Comparison of ENCODE assay signal across 10 cellular contexts in the genomic region with DNA sequence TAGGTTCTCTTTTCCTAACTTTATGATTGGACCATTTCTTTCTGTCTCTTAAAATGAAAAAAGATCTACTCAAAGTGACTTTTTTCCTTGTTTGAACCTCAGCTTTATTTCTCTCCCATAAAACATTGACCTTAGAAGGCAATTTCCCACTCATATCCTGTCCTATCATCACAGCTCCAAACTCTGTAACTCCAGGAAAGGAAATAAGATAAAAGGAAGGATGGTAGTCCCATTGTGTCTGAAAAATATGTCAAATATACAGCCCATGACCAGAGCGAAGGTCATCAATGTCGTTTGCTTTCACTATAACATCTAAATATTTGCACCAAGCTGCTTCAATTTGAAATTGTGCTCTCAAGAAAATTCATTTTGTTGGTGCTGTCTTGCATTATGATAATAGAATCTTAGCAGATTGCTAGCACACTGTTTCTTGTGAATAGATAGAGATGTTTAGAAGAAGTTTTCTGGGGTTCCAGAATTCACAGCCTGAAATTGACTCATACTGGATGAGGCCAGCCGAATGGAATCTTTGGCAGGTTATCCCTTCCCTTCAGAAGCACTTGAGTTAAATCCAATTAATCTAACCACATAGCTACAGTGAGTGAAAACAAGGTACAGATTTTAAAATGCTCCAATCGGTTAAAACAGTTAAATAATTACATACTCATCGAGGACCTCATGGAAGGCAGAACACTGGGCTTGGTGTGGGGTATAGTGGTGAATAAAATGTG.
DNase-seq lines count a peak whose midpoint lies in the region; ATAC-seq, FAIRE-seq and TF ChIP-seq lines count a peak whose summit lies in the region.
"Had no signal": no experiment of that assay in that cellular context is flagged by ENCODE, and none has a peak within 500 bp of the region (broad histone marks: within the 10 kb centered on the region; RNA-seq: fewer than 3 reads in every experiment).

No MANE protein-coding gene starts in this region.

- TF ChIP-seq CTCF in IMR-90 (conservative IDR thresholded peaks at IDR 0.05; ENCODE audit: low read depth, low read length) (no peak), coronary artery (IDR thresholded peaks at IDR 0.05) (no peak), HepG2 (CRISPR knock-in tag; IDR thresholded peaks at IDR 0.05) (no peak), type B pancreatic cell (conservative IDR thresholded peaks at IDR 0.05) (no peak), Peyer's patch (IDR thresholded peaks at IDR 0.05) (no peak), GM10266 (IDR thresholded peaks at IDR 0.05; ENCODE audit: control insufficient read depth, insufficient read depth, low read depth, missing control alignments) (no peak)

- peaks cover 50 to 77% of the 10 kb centered on the region in 2 experiments for H3K79me1 ChIP-seq in IMR-90 (ENCODE audit: low read depth in 1 of 2, low read length in 2 of 2)
- H3K79me1 ChIP-seq in neuronal stem cell (ENCODE audit: low read depth, low read length), result no peaks in the 10 kb centered on the region

- H3K4me1 ChIP-seq in IMR-90 (ENCODE audit: control insufficient read depth, insufficient read depth, low read length) (peaks cover 44% of the 10 kb centered on the region), HepG2 (ENCODE audit: insufficient read depth, low read length) (peaks cover 73% of the 10 kb centered on the region), Peyer's patch (no peaks in the 10 kb centered on the region), neuronal stem cell (ENCODE audit: control insufficient read depth in 2 of 2, insufficient read depth in 1 of 2, low read depth in 1 of 2, low read length in 2 of 2) (peaks cover 3 to 6% of the 10 kb centered on the region in 2 donors)

- dilution Hi-C loops in IMR-90 (cut with HindIII; ENCODE audit: low sequenced_read_pairs, unreplicated experiment), result no loop called here

- H3K27me3 ChIP-seq in IMR-90 (ENCODE audit: control insufficient read depth, insufficient read depth, low read length) (no peaks in the 10 kb centered on the region), HepG2 (ENCODE audit: control insufficient read depth in 1 of 2, insufficient read depth in 2 of 2, low read length in 2 of 2) (no peaks in the 10 kb centered on the region), Peyer's patch (no peaks in the 10 kb centered on the region), neuronal stem cell (ENCODE audit: control insufficient read depth in 3 of 3, insufficient read depth in 3 of 3, low read depth in 1 of 3, low read length in 3 of 3) (no peaks in the 10 kb centered on the region)

- WGBS in IMR-90 (ENCODE audit: extremely low coverage in 2 of 2, insufficient read length in 1 of 2), 2 experiments, result no CpG with 5 or more reads among the region's 5 CpGs
- 90% methylated on average over 5 of the region's 5 CpGs for WGBS in HepG2 (ENCODE audit: low lambda C conversion rate)
- no CpG with 5 or more reads among the region's 5 CpGs for WGBS in neuronal stem cell (ENCODE audit: extremely low coverage in 2 of 2, insufficient read length in 2 of 2, insufficient replicate concordance in 1 of 2), 2 donors

- H3K14ac ChIP-seq in IMR-90 (replicated peaks; ENCODE audit: low read depth, low read length) (no peak overlapping the region; the same call in 1 of the 2 replicates), neuronal stem cell (ENCODE audit: low read length) (no peak overlapping the region)

- peak overlapping the region; percentile 16 for H3K27ac Mint-ChIP-seq in type B pancreatic cell

- no peak overlapping the region for H4K5ac ChIP-seq in IMR-90 (ENCODE audit: low read depth, low read length)

- H4K20me1 ChIP-seq in IMR-90 (ENCODE audit: insufficient read depth, low read length) (peaks cover 28% of the 10 kb centered on the region; the same call in 1 of the 2 replicates), HepG2 (ENCODE audit: insufficient read depth, low read length) (peaks cover 8% of the 10 kb centered on the region; the same call in 1 of the 2 replicates)

- peak overlapping the region; percentile 38; the same call in 1 of the 2 replicates for H2BK20ac ChIP-seq in IMR-90 (ENCODE audit: low read depth, low read length)

- FAIRE-seq in HepG2 (lab: Jason Lieb, UNC), result no peak

- H3K4me3 Mint-ChIP-seq in type B pancreatic cell, result no peak overlapping the region

- H3K56ac ChIP-seq in IMR-90 (ENCODE audit: extremely low read depth, insufficient read depth, low read length), result peak overlapping the region; percentile 33

- H3K4me2 ChIP-seq in IMR-90 (ENCODE audit: low read depth, low read length) (peak overlapping the region; percentile 59; the same call in 1 of the 2 replicates), HepG2 (ENCODE audit: low read depth, low read length) (no peak overlapping the region), neuronal stem cell (ENCODE audit: insufficient read depth, low read length, poor library complexity, severe bottlenecking) (no peak overlapping the region)

- H3K9me1 ChIP-seq in IMR-90 (ENCODE audit: insufficient read depth, low read length), result peaks cover 35% of the 10 kb centered on the region

- no peaks in the 10 kb centered on the region for H3K27me3 Mint-ChIP-seq in type B pancreatic cell

- H3K36me3 Mint-ChIP-seq in type B pancreatic cell, result peaks cover 9% of the 10 kb centered on the region

- H3K9me3 ChIP-seq in IMR-90 (ENCODE audit: control insufficient read depth, insufficient read depth, low read length) (no peaks in the 10 kb centered on the region), HepG2 (ENCODE audit: low read length) (no peaks in the 10 kb centered on the region), Peyer's patch (no peaks in the 10 kb centered on the region), neuronal stem cell (replicated peaks in 1 of 2; ENCODE audit: control insufficient read depth in 2 of 2, insufficient read depth in 1 of 2, low read depth in 1 of 2, low read length in 2 of 2) (peaks cover 0 to 3% of the 10 kb centered on the region in 2 donors)

- H2BK120ac ChIP-seq in IMR-90 (ENCODE audit: low read depth, low read length) (peak overlapping the region; percentile 89), neuronal stem cell (ENCODE audit: low read depth, low read length) (no peak overlapping the region)

- peak; percentile 89 for DNase-seq in IMR-90
- no peak for DNase-seq in coronary artery (ENCODE audit: low spot score)
- DNase-seq in HepG2 (ENCODE audit: low spot score), result peak; percentile 37
- no peak for DNase-seq in type B pancreatic cell (ENCODE audit: extremely low spot score, unreplicated experiment)
- DNase-seq in Peyer's patch, result no peak
- no peak for DNase-seq in neuronal stem cell (ENCODE audit: low spot score)
- DNase-seq in GM10266 (ENCODE audit: extremely low spot score), result no peak
- DNase-seq: activated T-cell treated with anti-CD3 and anti-CD28 coated beads, Interleukin-2, amount 50 U/mL, for 48 hours; NCI-H1417 had no signal

- H2BK15ac ChIP-seq in IMR-90 (ENCODE audit: low read depth, low read length) (peak overlapping the region; percentile 78; the same call in 1 of the 3 replicates), neuronal stem cell (ENCODE audit: low read length) (no peak overlapping the region)

- H2BK12ac ChIP-seq in neuronal stem cell (ENCODE audit: low read length), result no peak overlapping the region

- POLR2A ChIA-PET in IMR-90 (lab: Charles Lee; ENCODE audit: unreplicated experiment) (no interaction called here), HepG2 (lab: Yijun Ruan, JAX) (interaction anchor here (1.0 kb wide), 1 partner anchor 95 kb away, joined by 3 read pairs; a partner anchor contains a TSS)

- H4K91ac ChIP-seq in IMR-90 (ENCODE audit: insufficient read depth, low read depth, low read length) (0 out of 2 replicates have a peak overlapping the region, but pooled peaks have one; percentile 43), neuronal stem cell (ENCODE audit: low read depth, low read length, poor library complexity) (no peak overlapping the region)

- H2AFZ ChIP-seq in IMR-90 (replicated peaks; ENCODE audit: low read length, poor library complexity), result no peak overlapping the region
- H2AFZ ChIP-seq in HepG2 (ENCODE audit: low read length), result no peak overlapping the region
- H2AFZ ChIP-seq in neuronal stem cell (ENCODE audit: low read length), result no peak overlapping the region

- no peak overlapping the region for H2AK9ac ChIP-seq in IMR-90 (replicated peaks; ENCODE audit: low read depth, low read length, poor library complexity)

- H3K18ac ChIP-seq in IMR-90 (ENCODE audit: low read depth, low read length), result peak overlapping the region; percentile 98; the same call in 1 of the 2 replicates
- no peak overlapping the region for H3K18ac ChIP-seq in neuronal stem cell (ENCODE audit: low read length)

- TF ChIP-seq EP300 in HepG2 (IDR thresholded peaks at IDR 0.05; ENCODE audit: low read depth in 2 of 2, low read length in 2 of 2) (no peak), HepG2 (CRISPR knock-in tag; IDR thresholded peaks at IDR 0.05; ENCODE audit: borderline replicate concordance) (no peak)

- H3K4me1 Mint-ChIP-seq in type B pancreatic cell (ENCODE audit: unreplicated experiment), result peaks cover 6% of the 10 kb centered on the region

- no peak overlapping the region; the same call in 1 of the 2 replicates for H3K27ac ChIP-seq in IMR-90 (ENCODE audit: insufficient read depth, low read length)
- peak overlapping the region; percentile 79 to 90 for H3K27ac ChIP-seq in coronary artery
- no peak overlapping the region for H3K27ac ChIP-seq in HepG2 (ENCODE audit: extremely low read length, insufficient read depth, low read length)
- peak overlapping the region in 2 of 4 donors; percentile 14 to 39 for H3K27ac ChIP-seq in Peyer's patch
- no peak overlapping the region for H3K27ac ChIP-seq in neuronal stem cell (replicated peaks; ENCODE audit: low read length)

- peak overlapping the region; percentile 30 to 83; a peak in 3 of 4 replicates for H4K8ac ChIP-seq in IMR-90 (ENCODE audit: low read depth in 2 of 2, low read length in 2 of 2)
- H4K8ac ChIP-seq in neuronal stem cell (ENCODE audit: low read depth, low read length), result no peak overlapping the region

- H3K36me3 ChIP-seq in IMR-90 (ENCODE audit: control insufficient read depth, insufficient read depth, low read length), result peaks cover 34% of the 10 kb centered on the region
- peaks cover 24 to 70% of the 10 kb centered on the region in 2 experiments for H3K36me3 ChIP-seq in HepG2 (replicated peaks in 1 of 2; ENCODE audit: control insufficient read depth in 1 of 2, insufficient read depth in 2 of 2, low read length in 2 of 2)
- peaks cover 0 to 13% (median 0%) of the 10 kb centered on the region in 3 donors for H3K36me3 ChIP-seq in Peyer's patch
- peaks cover 5 to 10% of the 10 kb centered on the region in 2 donors for H3K36me3 ChIP-seq in neuronal stem cell (replicated peaks in 1 of 2; ENCODE audit: control insufficient read depth in 2 of 2, insufficient read depth in 2 of 2, low read length in 2 of 2)

- peak overlapping the region; percentile 95 for H2BK5ac ChIP-seq in IMR-90 (ENCODE audit: low read depth, low read length, poor library complexity, severe bottlenecking)
- H2BK5ac ChIP-seq in neuronal stem cell (ENCODE audit: low read length), result no peak overlapping the region

- H3K4ac ChIP-seq in IMR-90 (ENCODE audit: low read depth, low read length), result peak overlapping the region; percentile 92
- H3K4ac ChIP-seq in neuronal stem cell (ENCODE audit: low read length), result no peak overlapping the region

- TF ChIP-seq RAD21 in IMR-90 (IDR thresholded peaks at IDR 0.05; ENCODE audit: low read length) (no peak), HepG2 (CRISPR knock-in tag; IDR thresholded peaks at IDR 0.05) (no peak)

- H3K4me3 ChIP-seq in IMR-90 (ENCODE audit: insufficient read depth, low read depth, low read length) (no peak overlapping the region), coronary artery (no peak overlapping the region), HepG2 (replicated peaks in 1 of 3; ENCODE audit: insufficient read depth in 1 of 3, low read depth in 2 of 3, low read length in 3 of 3) (no peak overlapping the region), Peyer's patch (no peak overlapping the region), neuronal stem cell (ENCODE audit: low read length in 2 of 2) (no peak overlapping the region)

- ATAC-seq in IMR-90 (ENCODE audit: low read depth), result peak; percentile 40
- peak; percentile 37; the same call in 1 of the 3 replicates for ATAC-seq in HepG2
- no peak for ATAC-seq in HG02642 (IDR thresholded peaks at IDR 0.05; ENCODE audit: poor library complexity, unreplicated experiment)

- CTCF ChIA-PET in IMR-90 (lab: Yijun Ruan, JAX) (interaction anchor here (1.7 kb wide), 1 partner anchor 56 kb away, joined by 4 read pairs; no protein-coding TSS in a partner anchor), HepG2 (lab: Yijun Ruan, JAX; ENCODE audit: low intra/inter-chr PET ratio, low total read pairs) (interaction anchor here (0.7 kb wide), 1 partner anchor 9 kb away, joined by 3 read pairs; no protein-coding TSS in a partner anchor)

- BruUV-seq in IMR-90 (replicated peaks; lab: Mats Ljungman, UMichigan) (TSS peak; percentile 93), HepG2 (replicated peaks; lab: Mats Ljungman, UMichigan) (no TSS peak)

- intact Hi-C loops in IMR-90 (cut with micrococcal nuclease) (loop anchor here (2.0 to 5.0 kb wide), 2 partner anchors 36 to 93 kb away; a partner anchor contains a TSS), HepG2 (cut with micrococcal nuclease; ENCODE audit: unreplicated experiment) (loop anchor here (5.0 kb wide), 1 partner anchor 38 kb away; no protein-coding TSS in a partner anchor)

- H3K9ac ChIP-seq in IMR-90 (ENCODE audit: low read depth, low read length) (peak overlapping the region; percentile 50; the same call in 1 of the 2 replicates), HepG2 (ENCODE audit: insufficient read depth, low read depth, low read length) (no peak overlapping the region), neuronal stem cell (ENCODE audit: low read depth, low read length, poor library complexity) (no peak overlapping the region)

- H3K23ac ChIP-seq in IMR-90 (ENCODE audit: low read depth, low read length) (peak overlapping the region; percentile 83; the same call in 1 of the 2 replicates), neuronal stem cell (ENCODE audit: low read depth, low read length, poor library complexity) (no peak overlapping the region)

- TF ChIP-seq POLR2A in IMR-90 (IDR thresholded peaks at IDR 0.05; ENCODE audit: low read depth, low read length) (peak; percentile 9; the same call in 1 of the 2 replicates), HepG2 (IDR thresholded peaks at IDR 0.05; ENCODE audit: insufficient read depth in 1 of 2, low read depth in 2 of 2, low read length in 2 of 2) (no peak), Peyer's patch (IDR thresholded peaks at IDR 0.05) (no peak)

- no peaks in the 10 kb centered on the region for H3K9me3 Mint-ChIP-seq in type B pancreatic cell

- peaks cover 7% of the 10 kb centered on the region for H3K79me2 ChIP-seq in HepG2 (ENCODE audit: insufficient read depth, low read length)

- in situ Hi-C loops in IMR-90 (cut with MboI; ENCODE audit: low sequenced_read_pairs) (no loop called here), HepG2 (cut with HindIII; ENCODE audit: extremely low pct_ligation_motif_present, low pct_unique_long_range_greater_than_20kb) (no loop called here)

- no peak overlapping the region; the same call in 1 of the 2 replicates for H2AK5ac ChIP-seq in IMR-90 (ENCODE audit: low read depth, low read length)
- H2AK5ac ChIP-seq in neuronal stem cell (ENCODE audit: low read depth, low read length), result no peak overlapping the region

Comparison
In these comparisons a context has a peak if more than half of its experiments do, and no peak if none do; other contexts are left out.
1. DNase-seq: peak in IMR-90 (single experiment) and HepG2 (single experiment); none in coronary artery (single experiment), type B pancreatic cell (single experiment), Peyer's patch (0 of 3), neuronal stem cell (single experiment) and GM10266 (single experiment).
2. H3K27ac ChIP-seq: peak in coronary artery (2 of 2); none in IMR-90 (single experiment), HepG2 (single experiment) and neuronal stem cell (single experiment).